13 cellular contexts compared by ENCODE assay signal in the genomic region with DNA sequence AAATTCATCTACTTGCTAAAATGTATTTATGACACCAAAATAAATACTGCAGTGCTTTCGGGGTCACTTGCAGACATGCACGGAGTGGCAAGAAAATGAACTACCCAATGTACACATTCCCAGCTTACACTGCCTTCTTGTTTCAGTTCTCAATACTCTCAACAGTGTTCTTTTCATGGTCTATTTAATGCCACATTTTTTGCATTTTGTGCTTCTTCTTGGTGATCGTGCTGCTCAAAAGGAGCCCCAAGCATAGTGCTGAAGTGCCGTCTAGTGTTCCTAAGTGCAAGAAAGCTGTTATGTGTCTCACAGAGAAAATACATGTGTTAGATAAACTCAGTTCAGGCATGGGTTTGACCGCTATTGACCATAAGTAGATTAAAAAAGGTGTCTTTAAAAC.
DNase-seq lines count a peak whose midpoint lies in the region; ATAC-seq and TF ChIP-seq lines count a peak whose summit lies in the region.
"Had no signal": no experiment of that assay in that cellular context is flagged by ENCODE, and none has a peak within 500 bp of the region (broad histone marks: within the 10 kb centered on the region; RNA-seq: fewer than 3 reads in every experiment).

No MANE protein-coding gene starts in this region.

- no peaks in the 10 kb centered on the region for H3K9me3 ChIP-seq in CD4-positive, alpha-beta T cell (ENCODE audit: control insufficient read depth, low read length)

- no peaks in the 10 kb centered on the region for H3K27me3 ChIP-seq in GM23338 (ENCODE audit: insufficient read depth)
- H3K27me3 ChIP-seq in CD4-positive, alpha-beta T cell (ENCODE audit: control insufficient read depth, insufficient read depth, low read length): no peaks in the 10 kb centered on the region

- H3K4me3 Mint-ChIP-seq in GM23338 (no peak overlapping the region), memory B cell (peak overlapping the region; percentile 66)
- H3K4me3 Mint-ChIP-seq in activated CD4-positive, alpha-beta memory T cell treated with anti-CD3 and anti-CD28 coated beads for 36 hours: no peak overlapping the region
- no peak overlapping the region for H3K4me3 Mint-ChIP-seq in CD4-positive, alpha-beta T cell
- H3K4me3 Mint-ChIP-seq: CD4-positive, CD25-positive, alpha-beta regulatory T cell had no signal

- no peaks in the 10 kb centered on the region for H3K27me3 Mint-ChIP-seq in GM23338 (ENCODE audit: insufficient read depth, low read depth, poor library complexity)
- H3K27me3 Mint-ChIP-seq in memory B cell: no peaks in the 10 kb centered on the region
- no peaks in the 10 kb centered on the region for H3K27me3 Mint-ChIP-seq in activated CD4-positive, alpha-beta memory T cell treated with anti-CD3 and anti-CD28 coated beads for 36 hours
- H3K27me3 Mint-ChIP-seq in CD4-positive, alpha-beta T cell: no peaks in the 10 kb centered on the region
- H3K27me3 Mint-ChIP-seq: CD4-positive, CD25-positive, alpha-beta regulatory T cell had no signal

- H2AFZ ChIP-seq in GM23338: no peak overlapping the region
- H2AFZ ChIP-seq: parathyroid adenoma had no signal

- H3K36me3 Mint-ChIP-seq in GM23338 (ENCODE audit: low read depth) (no peaks in the 10 kb centered on the region), memory B cell (no peaks in the 10 kb centered on the region)
- H3K36me3 Mint-ChIP-seq in activated CD4-positive, alpha-beta memory T cell treated with anti-CD3 and anti-CD28 coated beads for 36 hours: no peaks in the 10 kb centered on the region
- no peaks in the 10 kb centered on the region for H3K36me3 Mint-ChIP-seq in CD4-positive, alpha-beta T cell (ENCODE audit: low read depth)
- H3K36me3 Mint-ChIP-seq: CD4-positive, CD25-positive, alpha-beta regulatory T cell had no signal

- intact Hi-C loops in activated CD4-positive, alpha-beta memory T cell treated with anti-CD3 and anti-CD28 coated beads for 36 hours (cut with micrococcal nuclease): no loop called here
- intact Hi-C loops in CD4-positive, alpha-beta T cell (cut with DNase I, micrococcal nuclease): no loop called here

- POLR2A ChIA-PET in activated CD4-positive, alpha-beta memory T cell treated with anti-CD3 and anti-CD28 coated beads for 36 hours (lab: Charles Lee): no interaction called here
- POLR2A ChIA-PET in CD4-positive, alpha-beta T cell (lab: Charles Lee): no interaction called here

- CTCF ChIA-PET in activated CD4-positive, alpha-beta memory T cell treated with anti-CD3 and anti-CD28 coated beads for 36 hours (lab: Charles Lee): no interaction called here
- CTCF ChIA-PET in CD4-positive, alpha-beta T cell (lab: Charles Lee): interaction anchor here (0.5 kb wide), 1 partner anchor 1401 kb away, joined by 3 read pairs; no protein-coding TSS in a partner anchor

- H3K9me2 ChIP-seq in GM23338 (ENCODE audit: insufficient read depth): no peaks in the 10 kb centered on the region

- H3K27ac ChIP-seq in GM23338 (ENCODE audit: low read depth): no peak overlapping the region
- no peak overlapping the region for H3K27ac ChIP-seq in CD4-positive, alpha-beta T cell (ENCODE audit: low read depth, low read length)
- H3K27ac ChIP-seq: parathyroid adenoma had no signal

- no peaks in the 10 kb centered on the region for H3F3A ChIP-seq in GM23338 (replicated peaks; ENCODE audit: low read depth)

- ATAC-seq in GM18867 (IDR thresholded peaks at IDR 0.05; ENCODE audit: unreplicated experiment) (peak; percentile 87), GM23338 (peak; percentile 21; the same call in 1 of the 3 replicates), HG03575 (IDR thresholded peaks at IDR 0.05; ENCODE audit: extremely low read depth, insufficient number of reproducible peaks, low FRiP score, unreplicated experiment) (peak; percentile 73), memory B cell (ENCODE audit: low read depth) (peak; percentile 88)
- no peak for ATAC-seq in CD4-positive, alpha-beta T cell (ENCODE audit: poor library complexity)
- ATAC-seq: stimulated activated naive CD8-positive, alpha-beta T cell treated with anti-CD3 and anti-CD28 coated beads, Interleukin-15, Interleukin-2, amounts not matched to agents 100 U/mL and 50 U/mL, for 24 hours had no signal

- H3K79me2 ChIP-seq in GM23338 (replicated peaks; ENCODE audit: insufficient read depth): no peaks in the 10 kb centered on the region

- DNase-seq in GM23338 (ENCODE audit: low spot score) (no peak), memory B cell (ENCODE audit: low spot score in 2 of 2) (peak in 1 of 2 donors; percentile 5), A172 (ENCODE audit: low spot score) (no peak), COLO668 (lab: John Stamatoyannopoulos, UW; ENCODE audit: unreplicated experiment) (no peak)
- DNase-seq in activated CD4-positive, alpha-beta memory T cell treated with anti-CD3 and anti-CD28 coated beads for 36 hours: no peak
- no peak for DNase-seq in CD4-positive, alpha-beta T cell
- DNase-seq: CD4-positive, CD25-positive, alpha-beta regulatory T cell; SIG-M5; stimulated activated CD4-positive, alpha-beta T cell treated with anti-CD3 and anti-CD28 coated beads, Interleukin-1b, Interleukin-23, amount 100 ng/mL, for 48 hours; stimulated activated naive CD8-positive, alpha-beta T cell treated with anti-CD3 and anti-CD28 coated beads, Interleukin-15, Interleukin-2, amounts not matched to agents 100 U/mL and 50 U/mL, for 24 hours had no signal

- peak overlapping the region; percentile 10 for H3K4me2 ChIP-seq in GM23338

- H3K36me3 ChIP-seq in GM23338 (ENCODE audit: insufficient read depth): no peaks in the 10 kb centered on the region

- H3K9me3 Mint-ChIP-seq in GM23338 (no peaks in the 10 kb centered on the region), memory B cell (no peaks in the 10 kb centered on the region)
- peaks cover 3% of the 10 kb centered on the region for H3K9me3 Mint-ChIP-seq in activated CD4-positive, alpha-beta memory T cell treated with anti-CD3 and anti-CD28 coated beads for 36 hours
- peaks cover 8% of the 10 kb centered on the region for H3K9me3 Mint-ChIP-seq in CD4-positive, alpha-beta T cell

- no peak overlapping the region for H3K4me3 ChIP-seq in GM23338

- no peak for TF ChIP-seq CTCF in GM23338 (conservative IDR thresholded peaks at IDR 0.05; ENCODE audit: low read depth in 2 of 2)
- no peak for TF ChIP-seq CTCF in CD4-positive, alpha-beta T cell (IDR thresholded peaks at IDR 0.05)

- H3K27ac Mint-ChIP-seq in GM23338: no peak overlapping the region
- H3K27ac Mint-ChIP-seq in memory B cell: no peak overlapping the region
- H3K27ac Mint-ChIP-seq in activated CD4-positive, alpha-beta memory T cell treated with anti-CD3 and anti-CD28 coated beads for 36 hours: no peak overlapping the region
- no peak overlapping the region for H3K27ac Mint-ChIP-seq in CD4-positive, alpha-beta T cell
- H3K27ac Mint-ChIP-seq: CD4-positive, CD25-positive, alpha-beta regulatory T cell had no signal

- H3K4me1 ChIP-seq in GM23338 (ENCODE audit: insufficient read depth): peaks cover 37% of the 10 kb centered on the region
- H3K4me1 ChIP-seq: parathyroid adenoma had no signal

- H3K4me1 Mint-ChIP-seq in GM23338 (peaks cover 22% of the 10 kb centered on the region), memory B cell (peaks cover 5% of the 10 kb centered on the region)
- no peaks in the 10 kb centered on the region for H3K4me1 Mint-ChIP-seq in activated CD4-positive, alpha-beta memory T cell treated with anti-CD3 and anti-CD28 coated beads for 36 hours (ENCODE audit: low read depth)
- no peaks in the 10 kb centered on the region for H3K4me1 Mint-ChIP-seq in CD4-positive, alpha-beta T cell (ENCODE audit: low read depth)
- H3K4me1 Mint-ChIP-seq: CD4-positive, CD25-positive, alpha-beta regulatory T cell had no signal

- no peaks in the 10 kb centered on the region for H4K20me1 ChIP-seq in GM23338 (replicated peaks; ENCODE audit: insufficient read depth)

TF ChIP-seq in GM23338, 12 proteins besides CTCF, POLR2A, EP300 and RAD21 (continues in another document):
- TF ChIP-seq, protein P1, sequence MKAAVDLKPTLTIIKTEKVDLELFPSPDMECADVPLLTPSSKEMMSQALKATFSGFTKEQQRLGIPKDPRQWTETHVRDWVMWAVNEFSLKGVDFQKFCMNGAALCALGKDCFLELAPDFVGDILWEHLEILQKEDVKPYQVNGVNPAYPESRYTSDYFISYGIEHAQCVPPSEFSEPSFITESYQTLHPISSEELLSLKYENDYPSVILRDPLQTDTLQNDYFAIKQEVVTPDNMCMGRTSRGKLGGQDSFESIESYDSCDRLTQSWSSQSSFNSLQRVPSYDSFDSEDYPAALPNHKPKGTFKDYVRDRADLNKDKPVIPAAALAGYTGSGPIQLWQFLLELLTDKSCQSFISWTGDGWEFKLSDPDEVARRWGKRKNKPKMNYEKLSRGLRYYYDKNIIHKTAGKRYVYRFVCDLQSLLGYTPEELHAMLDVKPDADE (IDR thresholded peaks at IDR 0.05): no peak
- TF ChIP-seq STAT1 (IDR thresholded peaks at IDR 0.05; ENCODE audit: unreplicated experiment) (no peak), NANOG (IDR thresholded peaks at IDR 0.05; ENCODE audit: borderline replicate concordance) (no peak)
- TF ChIP-seq, protein P2, sequence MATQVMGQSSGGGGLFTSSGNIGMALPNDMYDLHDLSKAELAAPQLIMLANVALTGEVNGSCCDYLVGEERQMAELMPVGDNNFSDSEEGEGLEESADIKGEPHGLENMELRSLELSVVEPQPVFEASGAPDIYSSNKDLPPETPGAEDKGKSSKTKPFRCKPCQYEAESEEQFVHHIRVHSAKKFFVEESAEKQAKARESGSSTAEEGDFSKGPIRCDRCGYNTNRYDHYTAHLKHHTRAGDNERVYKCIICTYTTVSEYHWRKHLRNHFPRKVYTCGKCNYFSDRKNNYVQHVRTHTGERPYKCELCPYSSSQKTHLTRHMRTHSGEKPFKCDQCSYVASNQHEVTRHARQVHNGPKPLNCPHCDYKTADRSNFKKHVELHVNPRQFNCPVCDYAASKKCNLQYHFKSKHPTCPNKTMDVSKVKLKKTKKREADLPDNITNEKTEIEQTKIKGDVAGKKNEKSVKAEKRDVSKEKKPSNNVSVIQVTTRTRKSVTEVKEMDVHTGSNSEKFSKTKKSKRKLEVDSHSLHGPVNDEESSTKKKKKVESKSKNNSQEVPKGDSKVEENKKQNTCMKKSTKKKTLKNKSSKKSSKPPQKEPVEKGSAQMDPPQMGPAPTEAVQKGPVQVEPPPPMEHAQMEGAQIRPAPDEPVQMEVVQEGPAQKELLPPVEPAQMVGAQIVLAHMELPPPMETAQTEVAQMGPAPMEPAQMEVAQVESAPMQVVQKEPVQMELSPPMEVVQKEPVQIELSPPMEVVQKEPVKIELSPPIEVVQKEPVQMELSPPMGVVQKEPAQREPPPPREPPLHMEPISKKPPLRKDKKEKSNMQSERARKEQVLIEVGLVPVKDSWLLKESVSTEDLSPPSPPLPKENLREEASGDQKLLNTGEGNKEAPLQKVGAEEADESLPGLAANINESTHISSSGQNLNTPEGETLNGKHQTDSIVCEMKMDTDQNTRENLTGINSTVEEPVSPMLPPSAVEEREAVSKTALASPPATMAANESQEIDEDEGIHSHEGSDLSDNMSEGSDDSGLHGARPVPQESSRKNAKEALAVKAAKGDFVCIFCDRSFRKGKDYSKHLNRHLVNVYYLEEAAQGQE (IDR thresholded peaks at IDR 0.05; ENCODE audit: unreplicated experiment): no peak
